ENCODE assay signal across 8 cellular contexts in genomic region chr20:58310291-58310782, GRCh38. TPM values are rescaled to one million over a fixed set of nuclear protein-coding genes. Genes with fewer than 3 reads are reported as not detected.
DNase-seq lines count a peak whose midpoint lies in the region; ATAC-seq and TF ChIP-seq lines count a peak whose summit lies in the region.

No MANE protein-coding gene starts in this region.

- H3K36me3 Mint-ChIP-seq in naive thymus-derived CD8-positive, alpha-beta T cell = peaks cover 0 to 37% (median 14%) of the 10 kb centered on the region in 3 donors

- DNase-seq in NB4 (ENCODE audit: low read depth) (peak; percentile 45), coronary artery (ENCODE audit: low spot score) (no peak), putamen (ENCODE audit: low spot score) (no peak), DMS 273 treated with DMSO at 0.1 percent for 48 hours (lab: John Stamatoyannopoulos, UW) (no peak), epidermal melanocyte (ENCODE audit: insufficient read length, low spot score) (no peak)
- DNase-seq in naive thymus-derived CD8-positive, alpha-beta T cell = peak in 2 of 10 donors; percentile 22 to 31

- POLR2A ChIA-PET in naive thymus-derived CD8-positive, alpha-beta T cell (lab: Charles Lee) = interaction anchor here (1.0 to 1.6 kb wide), 2 partner anchors 79 to 342 kb away, joined by 3 to 6 read pairs; partner anchors contain the start of gene VAPB

- H3K27ac Mint-ChIP-seq in naive thymus-derived CD8-positive, alpha-beta T cell = peak overlapping the region; percentile 61 to 97 (median 93)

- peaks cover 16 to 81% (median 65%) of the 10 kb centered on the region in 4 donors for H3K4me1 Mint-ChIP-seq in naive thymus-derived CD8-positive, alpha-beta T cell

- no peak for TF ChIP-seq CTCF in NB4 (IDR thresholded peaks at IDR 0.05; ENCODE audit: low read depth, low read length)
- no peak for TF ChIP-seq CTCF in coronary artery (IDR thresholded peaks at IDR 0.05)

- peak overlapping the region; percentile 69 to 87 for H3K27ac ChIP-seq in coronary artery

- no peak for TF ChIP-seq POLR2A in NB4 (IDR thresholded peaks at IDR 0.05; ENCODE audit: extremely low read depth, insufficient read length)

- H3K4me3 ChIP-seq in GM08714 (ENCODE audit: low read length) = peak overlapping the region; percentile 94
- peak overlapping the region; percentile 86 for H3K4me3 ChIP-seq in NB4 (ENCODE audit: low read depth, low read length)
- H3K4me3 ChIP-seq in coronary artery = peak overlapping the region; percentile 96

- H3K4me3 Mint-ChIP-seq in naive thymus-derived CD8-positive, alpha-beta T cell = peak overlapping the region; percentile 88 to 96 (median 91)

- no peak for ATAC-seq in naive thymus-derived CD8-positive, alpha-beta T cell
- ATAC-seq in HG02973 (IDR thresholded peaks at IDR 0.05; ENCODE audit: unreplicated experiment) = no peak

- H3K9me3 Mint-ChIP-seq in naive thymus-derived CD8-positive, alpha-beta T cell = no peaks in the 10 kb centered on the region

- no peaks in the 10 kb centered on the region for H3K27me3 Mint-ChIP-seq in naive thymus-derived CD8-positive, alpha-beta T cell

RNA-seq across cellular contexts. Expression of gene RAB22A, which starts 0.8 kb away (rescaled TPM):
- total RNA-seq in naive thymus-derived CD8-positive, alpha-beta T cell = 10 to 100 TPM; 22.4 to 23.3 TPM
- 10 to 100 TPM; 11.0 to 13.7 (median 12.3) TPM for polyA plus RNA-seq in naive thymus-derived CD8-positive, alpha-beta T cell
